In genomic region chr10:78407009-78407711, GRCh38 we compare ENCODE assay signal across 8 cellular contexts.
DNase-seq lines count a peak whose midpoint lies in the region; ATAC-seq, FAIRE-seq and TF ChIP-seq lines count a peak whose summit lies in the region.

No MANE protein-coding gene starts in this region.

- TF ChIP-seq EP300 in tibial nerve (IDR thresholded peaks at IDR 0.05), result no peak

- H3K27ac Mint-ChIP-seq in activated naive CD8-positive, alpha-beta T cell treated with anti-CD3 and anti-CD28 coated beads for 36 hours, result no peak overlapping the region
- H3K27ac Mint-ChIP-seq in osteocyte (ENCODE audit: unreplicated experiment), result no peak overlapping the region

- H3K4me1 Mint-ChIP-seq in activated naive CD8-positive, alpha-beta T cell treated with anti-CD3 and anti-CD28 coated beads for 36 hours, result peaks cover 6% of the 10 kb centered on the region
- peaks cover 13% of the 10 kb centered on the region for H3K4me1 Mint-ChIP-seq in osteocyte (ENCODE audit: unreplicated experiment)

- TF ChIP-seq POLR2A in tibial nerve (IDR thresholded peaks at IDR 0.05), result no peak

- H3K36me3 Mint-ChIP-seq in activated naive CD8-positive, alpha-beta T cell treated with anti-CD3 and anti-CD28 coated beads for 36 hours, result no peaks in the 10 kb centered on the region
- H3K36me3 Mint-ChIP-seq in osteocyte (ENCODE audit: unreplicated experiment), result no peaks in the 10 kb centered on the region

- peak; percentile 71 for ATAC-seq in Right ventricle myocardium superior (ENCODE audit: poor library complexity)

- H3K27me3 Mint-ChIP-seq in activated naive CD8-positive, alpha-beta T cell treated with anti-CD3 and anti-CD28 coated beads for 36 hours, result peaks cover 19% of the 10 kb centered on the region
- H3K27me3 Mint-ChIP-seq in osteocyte (ENCODE audit: unreplicated experiment), result peaks cover 31% of the 10 kb centered on the region

- H3K4me3 ChIP-seq in HUES48 (ENCODE audit: low read depth, low read length) (peak overlapping the region; percentile 73), tibial nerve (peak overlapping the region in 2 of 4 donors; percentile 14 to 19)

- TF ChIP-seq CTCF in osteocyte (IDR thresholded peaks at IDR 0.05) (no peak), tibial nerve (IDR thresholded peaks at IDR 0.05) (no peak)

- H3K4me1 ChIP-seq in HUES48 (ENCODE audit: control insufficient read depth, insufficient read depth, low read length) (peaks cover 13% of the 10 kb centered on the region), tibial nerve (peaks cover 0 to 31% (median 2%) of the 10 kb centered on the region in 4 donors)

- H3K27ac ChIP-seq in HUES48 (ENCODE audit: low read depth, low read length), result peak overlapping the region; percentile 86
- H3K27ac ChIP-seq in tibial nerve, result no peak overlapping the region

- intact Hi-C loops in Right ventricle myocardium superior (cut with DNase I), result no loop called here

- peaks cover 7% of the 10 kb centered on the region; the same call in 1 of the 2 replicates for H3K27me3 ChIP-seq in HUES48 (ENCODE audit: control insufficient read depth, insufficient read depth, low read length)
- peaks cover 0 to 8% of the 10 kb centered on the region in 2 donors for H3K27me3 ChIP-seq in tibial nerve

- H3K36me3 ChIP-seq in HUES48 (ENCODE audit: control insufficient read depth, insufficient read depth, low read length) (no peaks in the 10 kb centered on the region), tibial nerve (no peaks in the 10 kb centered on the region)

- WGBS in tibial nerve, 2 donors, result 13 to 22% methylated on average over 17 to 18 of the region's 20 CpGs

- peak overlapping the region; percentile 72 for H3K4me3 Mint-ChIP-seq in activated naive CD8-positive, alpha-beta T cell treated with anti-CD3 and anti-CD28 coated beads for 36 hours
- peak overlapping the region; percentile 52 for H3K4me3 Mint-ChIP-seq in osteocyte (ENCODE audit: unreplicated experiment)

- DNase-seq in ELF-1 (ENCODE audit: low read depth, low spot score) (peak; percentile 99), RCC 7860 (ENCODE audit: low spot score) (peak; percentile 25), Right ventricle myocardium superior (peak; percentile 90), osteocyte (ENCODE audit: extremely low spot score, unreplicated experiment) (no peak), tibial nerve (ENCODE audit: low spot score in 2 of 2) (peak; percentile 27 to 51), AG20443 (ENCODE audit: low spot score) (no peak)
- DNase-seq in activated naive CD8-positive, alpha-beta T cell treated with anti-CD3 and anti-CD28 coated beads for 36 hours, result peak; percentile 66

- no peak for FAIRE-seq in RCC 7860 (lab: Jason Lieb, UNC)

- H3K9me3 Mint-ChIP-seq in activated naive CD8-positive, alpha-beta T cell treated with anti-CD3 and anti-CD28 coated beads for 36 hours, result no peaks in the 10 kb centered on the region
- no peaks in the 10 kb centered on the region for H3K9me3 Mint-ChIP-seq in osteocyte (ENCODE audit: unreplicated experiment)

- H3K9ac ChIP-seq in HUES48 (ENCODE audit: low read depth, low read length), result peak overlapping the region; percentile 76

- H3K9me3 ChIP-seq in HUES48 (ENCODE audit: control insufficient read depth, insufficient read depth, low read length), result no peaks in the 10 kb centered on the region
- H3K9me3 ChIP-seq in tibial nerve, result no peaks in the 10 kb centered on the region

Comparison
In these comparisons a context has a peak if more than half of its experiments do, and no peak if none do; other contexts are left out.
1. DNase-seq: peak in ELF-1 (single experiment), RCC 7860 (single experiment), activated naive CD8-positive, alpha-beta T cell treated with anti-CD3 and anti-CD28 coated beads for 36 hours (single experiment), Right ventricle myocardium superior (single experiment) and tibial nerve (2 of 2); none in osteocyte (single experiment) and AG20443 (single experiment).